In genomic region chr22:35523167-35523928, GRCh38 we compare ENCODE assay signal across 1 cellular context.
A peak's percentile ranks its signal among the peaks of the same experiment; 100 is the strongest.
TF ChIP-seq lines count a peak whose summit lies in the region.

No MANE protein-coding gene starts in this region.

TF ChIP-seq in SK-N-SH, 30 proteins besides CTCF, POLR2A, EP300 and RAD21 (continued from another document):
- TF ChIP-seq REST (IDR thresholded peaks at IDR 0.05; ENCODE audit: low read depth, low read length) (no peak), GATA2 (CRISPR knock-in tag; IDR thresholded peaks at IDR 0.05) (peak; percentile 70), RXRA (IDR thresholded peaks at IDR 0.05; ENCODE audit: borderline replicate concordance, low read depth) (no peak)
